In the genomic region with DNA sequence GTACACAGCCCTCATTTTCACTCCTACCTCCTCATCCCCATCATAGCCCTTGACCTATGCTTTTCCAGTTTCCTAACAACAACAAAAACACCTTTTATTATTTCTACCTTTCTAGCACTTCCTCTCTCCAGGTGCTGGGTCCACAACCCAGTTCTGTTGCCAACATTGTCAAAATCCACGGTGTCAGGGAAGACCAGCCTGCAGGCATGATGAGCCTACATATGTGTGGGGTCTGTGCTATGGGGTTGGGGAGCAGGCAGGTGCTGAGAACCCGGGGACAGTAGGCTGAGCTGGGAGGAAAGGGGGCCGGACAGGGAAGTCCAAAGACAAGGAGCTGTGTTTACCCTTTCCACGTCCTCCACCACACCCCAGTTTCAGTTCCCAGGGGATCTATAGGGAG, we compare ENCODE assay signal across 2 cellular contexts.
TF ChIP-seq lines count a peak whose summit lies in the region.

No MANE protein-coding gene starts in this region.

TF ChIP-seq in A549, 52 proteins besides CTCF, POLR2A, EP300 and RAD21:
- TF ChIP-seq HDAC2 (IDR thresholded peaks at IDR 0.05) (no peak), GATA3 (IDR thresholded peaks at IDR 0.05; ENCODE audit: borderline replicate concordance) (no peak), SREBF2 (IDR thresholded peaks at IDR 0.05) (no peak), POLR2AphosphoS2 (conservative IDR thresholded peaks at IDR 0.05; ENCODE audit: low read length) (no peak), ESRRA (IDR thresholded peaks at IDR 0.05; ENCODE audit: borderline replicate concordance, low read length) (no peak), JUNB (IDR thresholded peaks at IDR 0.05) (no peak), RCOR1 (IDR thresholded peaks at IDR 0.05; ENCODE audit: low read depth, low read length) (no peak), RFX5 (IDR thresholded peaks at IDR 0.05) (no peak), NPAS2 (CRISPR knock-in tag; IDR thresholded peaks at IDR 0.05; ENCODE audit: borderline replicate concordance) (no peak), KDM5A (IDR thresholded peaks at IDR 0.05) (no peak), HOXA7 (CRISPR knock-in tag; IDR thresholded peaks at IDR 0.05) (no peak), JUN (IDR thresholded peaks at IDR 0.05) (no peak), RARB (CRISPR knock-in tag; IDR thresholded peaks at IDR 0.05) (no peak)
- TF ChIP-seq, protein P1, sequence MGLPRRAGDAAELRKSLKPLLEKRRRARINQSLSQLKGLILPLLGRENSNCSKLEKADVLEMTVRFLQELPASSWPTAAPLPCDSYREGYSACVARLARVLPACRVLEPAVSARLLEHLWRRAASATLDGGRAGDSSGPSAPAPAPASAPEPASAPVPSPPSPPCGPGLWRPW (IDR thresholded peaks at IDR 0.05), result no peak
- TF ChIP-seq, protein P2, sequence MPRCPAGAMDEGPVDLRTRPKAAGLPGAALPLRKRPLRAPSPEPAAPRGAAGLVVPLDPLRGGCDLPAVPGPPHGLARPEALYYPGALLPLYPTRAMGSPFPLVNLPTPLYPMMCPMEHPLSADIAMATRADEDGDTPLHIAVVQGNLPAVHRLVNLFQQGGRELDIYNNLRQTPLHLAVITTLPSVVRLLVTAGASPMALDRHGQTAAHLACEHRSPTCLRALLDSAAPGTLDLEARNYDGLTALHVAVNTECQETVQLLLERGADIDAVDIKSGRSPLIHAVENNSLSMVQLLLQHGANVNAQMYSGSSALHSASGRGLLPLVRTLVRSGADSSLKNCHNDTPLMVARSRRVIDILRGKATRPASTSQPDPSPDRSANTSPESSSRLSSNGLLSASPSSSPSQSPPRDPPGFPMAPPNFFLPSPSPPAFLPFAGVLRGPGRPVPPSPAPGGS (IDR thresholded peaks at IDR 0.05), result no peak
- TF ChIP-seq, protein P3, sequence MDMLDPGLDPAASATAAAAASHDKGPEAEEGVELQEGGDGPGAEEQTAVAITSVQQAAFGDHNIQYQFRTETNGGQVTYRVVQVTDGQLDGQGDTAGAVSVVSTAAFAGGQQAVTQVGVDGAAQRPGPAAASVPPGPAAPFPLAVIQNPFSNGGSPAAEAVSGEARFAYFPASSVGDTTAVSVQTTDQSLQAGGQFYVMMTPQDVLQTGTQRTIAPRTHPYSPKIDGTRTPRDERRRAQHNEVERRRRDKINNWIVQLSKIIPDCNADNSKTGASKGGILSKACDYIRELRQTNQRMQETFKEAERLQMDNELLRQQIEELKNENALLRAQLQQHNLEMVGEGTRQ (IDR thresholded peaks at IDR 0.05), result no peak
- TF ChIP-seq, protein P4, sequence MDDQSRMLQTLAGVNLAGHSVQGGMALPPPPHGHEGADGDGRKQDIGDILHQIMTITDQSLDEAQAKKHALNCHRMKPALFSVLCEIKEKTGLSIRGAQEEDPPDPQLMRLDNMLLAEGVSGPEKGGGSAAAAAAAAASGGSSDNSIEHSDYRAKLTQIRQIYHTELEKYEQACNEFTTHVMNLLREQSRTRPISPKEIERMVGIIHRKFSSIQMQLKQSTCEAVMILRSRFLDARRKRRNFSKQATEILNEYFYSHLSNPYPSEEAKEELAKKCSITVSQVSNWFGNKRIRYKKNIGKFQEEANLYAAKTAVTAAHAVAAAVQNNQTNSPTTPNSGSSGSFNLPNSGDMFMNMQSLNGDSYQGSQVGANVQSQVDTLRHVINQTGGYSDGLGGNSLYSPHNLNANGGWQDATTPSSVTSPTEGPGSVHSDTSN (IDR thresholded peaks at IDR 0.05), result no peak
- TF ChIP-seq, protein P5, sequence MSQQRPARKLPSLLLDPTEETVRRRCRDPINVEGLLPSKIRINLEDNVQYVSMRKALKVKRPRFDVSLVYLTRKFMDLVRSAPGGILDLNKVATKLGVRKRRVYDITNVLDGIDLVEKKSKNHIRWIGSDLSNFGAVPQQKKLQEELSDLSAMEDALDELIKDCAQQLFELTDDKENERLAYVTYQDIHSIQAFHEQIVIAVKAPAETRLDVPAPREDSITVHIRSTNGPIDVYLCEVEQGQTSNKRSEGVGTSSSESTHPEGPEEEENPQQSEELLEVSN (IDR thresholded peaks at IDR 0.05; ENCODE audit: borderline replicate concordance, low read depth), result no peak

TF ChIP-seq in IMR-90, 13 proteins besides CTCF, POLR2A, EP300 and RAD21:
- TF ChIP-seq MAFK (IDR thresholded peaks at IDR 0.05; ENCODE audit: low read depth, low read length) (no peak), NFE2L2 (IDR thresholded peaks at IDR 0.05; ENCODE audit: low read depth, low read length) (no peak), MAZ (IDR thresholded peaks at IDR 0.05; ENCODE audit: borderline replicate concordance, low read depth, low read length) (no peak)
TF ChIP-seq in IMR-90: peak in this region for 0.
